In the genomic region with DNA sequence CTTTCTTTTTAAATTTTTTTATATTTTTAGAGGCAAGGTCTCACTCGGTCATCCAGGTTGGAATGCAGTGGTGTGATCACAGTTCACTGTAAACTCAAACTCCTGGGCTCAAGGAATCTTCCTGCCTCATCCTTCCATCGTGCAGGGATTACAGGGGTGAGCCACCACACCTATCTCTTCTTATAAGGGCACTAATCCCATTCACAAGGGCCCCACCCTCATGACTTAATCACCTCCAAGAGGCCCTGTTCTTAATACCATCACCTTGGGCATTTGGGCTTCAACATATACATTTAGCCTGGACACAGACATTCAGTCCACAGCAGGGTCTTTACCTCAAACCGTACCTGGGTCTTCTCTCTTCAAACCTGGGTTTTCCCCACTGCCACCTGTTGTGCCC, we compare ENCODE assay signal across 22 cellular contexts. TPM values are rescaled to one million over a fixed set of nuclear protein-coding genes. Genes with fewer than 3 reads are reported as not detected.
"Had no signal": no experiment of that assay in that cellular context is flagged by ENCODE, and none has a peak within 500 bp of the region (broad histone marks: within the 10 kb centered on the region; RNA-seq: fewer than 3 reads in every experiment).

No MANE protein-coding gene starts in this region.

- H3K9me3 ChIP-seq: SK-N-SH, vagina had no signal

- H3K9me3 Mint-ChIP-seq: activated B cell treated with CpG ODN at 0.5 μM for 24 hours, nephron progenitor cell had no signal

- H3K9ac ChIP-seq: SK-N-SH had no signal

- H3K27ac Mint-ChIP-seq: activated naive CD4-positive, alpha-beta T cell treated with anti-CD3 and anti-CD28 coated beads, Interleukin-2, amount 10 ng/mL, durations not matched to agents 7 days and 5 days; T-helper 2 cell treated with Interferon-gamma antibody and Interleukin-4, amounts not matched to agents 5 μg/mL and 100 μg/mL, for 36 hours had no signal

- H2AFZ ChIP-seq: hepatocyte had no signal

- DNase-seq: activated B cell treated with CpG ODN at 0.5 μM for 24 hours; activated CD4-positive, alpha-beta T cell treated with anti-CD3 and anti-CD28 coated beads for 4 hours; activated CD8-positive, alpha-beta memory T cell treated with anti-CD3 and anti-CD28 coated beads, Interleukin-2, amount 50 U/mL, for 4 hours; activated naive CD4-positive, alpha-beta T cell treated with anti-CD3 and anti-CD28 coated beads, Interleukin-2, amount 10 ng/mL, durations not matched to agents 7 days and 5 days; activated T-cell treated with anti-CD3 and anti-CD28 coated beads, Interleukin-2, amount 50 U/mL, for 4 hours; cerebellar nuclear complex; dermis blood vessel endothelial cell; foreskin fibroblast; left ventricle myocardium superior; nephron progenitor cell; retina; SK-N-SH; stomach; trophoblast cell had no signal

- H3K79me2 ChIP-seq: hepatocyte had no signal

- H3K27ac ChIP-seq: epithelial cell of prostate, hepatocyte, vagina had no signal

- ATAC-seq: activated T-cell treated with anti-CD3 and anti-CD28 coated beads, Interleukin-2, amount 50 U/mL, for 4 hours; left ventricle myocardium superior had no signal

- H3K4me3 ChIP-seq: breast epithelium, hepatocyte, stomach, vagina had no signal

- H3K4me3 Mint-ChIP-seq: activated B cell treated with CpG ODN at 0.5 μM for 24 hours; activated naive CD4-positive, alpha-beta T cell treated with anti-CD3 and anti-CD28 coated beads, Interleukin-2, amount 10 ng/mL, durations not matched to agents 7 days and 5 days; activated T-cell treated with anti-CD3 and anti-CD28 coated beads, Interleukin-2, amount 50 U/mL, for 4 hours; nephron progenitor cell; T-helper 2 cell treated with Interferon-gamma antibody and Interleukin-4, amounts not matched to agents 5 μg/mL and 100 μg/mL, for 36 hours had no signal

- H3K27me3 ChIP-seq: breast epithelium, hepatocyte, stomach, vagina had no signal

- H3K4me2 ChIP-seq: hepatocyte, SK-N-SH had no signal

- H3K27me3 Mint-ChIP-seq: activated B cell treated with CpG ODN at 0.5 μM for 24 hours; activated naive CD4-positive, alpha-beta T cell treated with anti-CD3 and anti-CD28 coated beads, Interleukin-2, amount 10 ng/mL, durations not matched to agents 7 days and 5 days had no signal

RNA-seq across cellular contexts. Expression of a gene that starts 29.0 kb away (rescaled TPM):
- total RNA-seq: activated B cell treated with CpG ODN at 0.5 μM for 24 hours; activated T-cell treated with anti-CD3 and anti-CD28 coated beads, Interleukin-2, amount 50 U/mL, for 4 hours; astrocyte; dermis blood vessel endothelial cell; glomerular endothelial cell; hepatocyte; left ventricle myocardium superior; mesenteric fat pad; vagina had no signal
- polyA plus RNA-seq: SK-N-SH had no signal
